ENCODE assay signal across 8 cellular contexts in genomic region chr3:134600685-134601502, GRCh38. TPM values are rescaled to one million over a fixed set of nuclear protein-coding genes. Genes with fewer than 3 reads are reported as not detected.
DNase-seq lines count a peak whose midpoint lies in the region; ATAC-seq, FAIRE-seq and TF ChIP-seq lines count a peak whose summit lies in the region.

No MANE protein-coding gene starts in this region.

- H3K27ac Mint-ChIP-seq in CD8-positive, alpha-beta memory T cell, result no peak overlapping the region
- H3K27ac Mint-ChIP-seq in activated T-helper 2 cell treated with anti-CD3 and anti-CD28 coated beads, Interferon-gamma antibody, Interleukin-2, Interleukin-4, amounts not matched to agents 10 μg/mL and 5 μg/mL and 100 μg/mL, durations not matched to agents 14 hours and 24 hours and 36 hours, result no peak overlapping the region
- H3K27ac Mint-ChIP-seq in type B pancreatic cell, result no peak overlapping the region

- FAIRE-seq in RCC 7860 (lab: Jason Lieb, UNC), result no peak

- H3K4me3 ChIP-seq in CD8-positive, alpha-beta memory T cell (ENCODE audit: low read length), result no peak overlapping the region
- peak overlapping the region; percentile 50 for H3K4me3 ChIP-seq in osteoblast (ENCODE audit: insufficient read depth, low read length)

- H3K36me3 ChIP-seq in CD8-positive, alpha-beta memory T cell (ENCODE audit: insufficient read depth, low read length), result no peaks in the 10 kb centered on the region
- H3K36me3 ChIP-seq in osteoblast (ENCODE audit: insufficient read depth, low read length), result no peaks in the 10 kb centered on the region

- H3K9me3 ChIP-seq in CD8-positive, alpha-beta memory T cell (ENCODE audit: low read length), result no peaks in the 10 kb centered on the region
- H3K9me3 ChIP-seq in osteoblast (ENCODE audit: low read depth, low read length), result no peaks in the 10 kb centered on the region

- H3K27me3 ChIP-seq in CD8-positive, alpha-beta memory T cell (ENCODE audit: insufficient read depth, low read length, poor library complexity, severe bottlenecking), result no peaks in the 10 kb centered on the region
- peaks cover 4% of the 10 kb centered on the region for H3K27me3 ChIP-seq in osteoblast (ENCODE audit: insufficient read depth, low read length)

- TF ChIP-seq CTCF in osteoblast (IDR thresholded peaks at IDR 0.05; ENCODE audit: extremely low read depth, low read depth, low read length), result peak; percentile 98
- TF ChIP-seq CTCF in type B pancreatic cell (conservative IDR thresholded peaks at IDR 0.05), result peak; percentile 99

- H3K4me1 ChIP-seq in CD8-positive, alpha-beta memory T cell (ENCODE audit: insufficient read depth, low read length), result no peaks in the 10 kb centered on the region
- H3K4me1 ChIP-seq in osteoblast (ENCODE audit: insufficient read depth, low read length), result no peaks in the 10 kb centered on the region

- no peaks in the 10 kb centered on the region for H3K9me3 Mint-ChIP-seq in CD8-positive, alpha-beta memory T cell
- no peaks in the 10 kb centered on the region for H3K9me3 Mint-ChIP-seq in activated T-helper 2 cell treated with anti-CD3 and anti-CD28 coated beads, Interferon-gamma antibody, Interleukin-2, Interleukin-4, amounts not matched to agents 10 μg/mL and 5 μg/mL and 100 μg/mL, durations not matched to agents 14 hours and 24 hours and 36 hours
- H3K9me3 Mint-ChIP-seq in type B pancreatic cell, result no peaks in the 10 kb centered on the region

- no peak overlapping the region for H3K27ac ChIP-seq in CD8-positive, alpha-beta memory T cell (ENCODE audit: low read depth, low read length)
- H3K27ac ChIP-seq in osteoblast (ENCODE audit: low read depth, low read length), result no peak overlapping the region

- peak overlapping the region in 5 of 7 donors; percentile 20 to 60 (median 36) for H3K4me3 Mint-ChIP-seq in CD8-positive, alpha-beta memory T cell
- H3K4me3 Mint-ChIP-seq in activated T-helper 2 cell treated with anti-CD3 and anti-CD28 coated beads, Interferon-gamma antibody, Interleukin-2, Interleukin-4, amounts not matched to agents 10 μg/mL and 5 μg/mL and 100 μg/mL, durations not matched to agents 14 hours and 24 hours and 36 hours (ENCODE audit: low read depth), result no peak overlapping the region
- H3K4me3 Mint-ChIP-seq in type B pancreatic cell, result peak overlapping the region; percentile 54

- H3K4me2 ChIP-seq in osteoblast (ENCODE audit: insufficient read depth, low read length), result peak overlapping the region; percentile 81

- no peaks in the 10 kb centered on the region for H3K79me2 ChIP-seq in osteoblast (ENCODE audit: insufficient read depth, low read length)

- H3K36me3 Mint-ChIP-seq in CD8-positive, alpha-beta memory T cell, result no peaks in the 10 kb centered on the region
- H3K36me3 Mint-ChIP-seq in activated T-helper 2 cell treated with anti-CD3 and anti-CD28 coated beads, Interferon-gamma antibody, Interleukin-2, Interleukin-4, amounts not matched to agents 10 μg/mL and 5 μg/mL and 100 μg/mL, durations not matched to agents 14 hours and 24 hours and 36 hours (ENCODE audit: low read depth), result no peaks in the 10 kb centered on the region
- no peaks in the 10 kb centered on the region for H3K36me3 Mint-ChIP-seq in type B pancreatic cell

- H2AFZ ChIP-seq in osteoblast (ENCODE audit: low read length), result peak overlapping the region; percentile 61

- H3K4me1 Mint-ChIP-seq in CD8-positive, alpha-beta memory T cell, result peaks cover 7 to 10% (median 9%) of the 10 kb centered on the region in 3 donors
- H3K4me1 Mint-ChIP-seq in activated T-helper 2 cell treated with anti-CD3 and anti-CD28 coated beads, Interferon-gamma antibody, Interleukin-2, Interleukin-4, amounts not matched to agents 10 μg/mL and 5 μg/mL and 100 μg/mL, durations not matched to agents 14 hours and 24 hours and 36 hours (ENCODE audit: low read depth), result peaks cover 4% of the 10 kb centered on the region
- peaks cover 19% of the 10 kb centered on the region for H3K4me1 Mint-ChIP-seq in type B pancreatic cell (ENCODE audit: unreplicated experiment)

- no peaks in the 10 kb centered on the region for H4K20me1 ChIP-seq in osteoblast (ENCODE audit: insufficient read depth, low read length)

- intact Hi-C loops in activated T-helper 2 cell treated with anti-CD3 and anti-CD28 coated beads, Interferon-gamma antibody, Interleukin-2, Interleukin-4, amounts not matched to agents 10 μg/mL and 5 μg/mL and 100 μg/mL, durations not matched to agents 14 hours and 24 hours and 36 hours (cut with micrococcal nuclease), result loop anchor here (5.0 kb wide), 1 partner anchor 156 kb away; no protein-coding TSS in a partner anchor

- H3K27me3 Mint-ChIP-seq in CD8-positive, alpha-beta memory T cell, result peaks cover 3 to 6% of the 10 kb centered on the region in 2 donors
- no peaks in the 10 kb centered on the region for H3K27me3 Mint-ChIP-seq in activated T-helper 2 cell treated with anti-CD3 and anti-CD28 coated beads, Interferon-gamma antibody, Interleukin-2, Interleukin-4, amounts not matched to agents 10 μg/mL and 5 μg/mL and 100 μg/mL, durations not matched to agents 14 hours and 24 hours and 36 hours (ENCODE audit: low read depth)
- H3K27me3 Mint-ChIP-seq in type B pancreatic cell, result peaks cover 18% of the 10 kb centered on the region

- DNase-seq in CD8-positive, alpha-beta memory T cell, result peak; percentile 10 to 58 (median 20)
- peak; percentile 76 for DNase-seq in HuH-7.5 (ENCODE audit: low spot score)
- peak; percentile 38 for DNase-seq in RCC 7860 (ENCODE audit: low spot score)
- peak; percentile 43 for DNase-seq in activated T-helper 2 cell treated with anti-CD3 and anti-CD28 coated beads, Interferon-gamma antibody, Interleukin-2, Interleukin-4, amounts not matched to agents 10 μg/mL and 5 μg/mL and 100 μg/mL, durations not matched to agents 14 hours and 24 hours and 36 hours (ENCODE audit: low spot score)
- DNase-seq in foreskin melanocyte, result peak; percentile 52
- peak; percentile 97 for DNase-seq in osteoblast (ENCODE audit: insufficient read length, low spot score, missing footprints)
- DNase-seq in type B pancreatic cell (ENCODE audit: extremely low spot score, unreplicated experiment), result peak; percentile 86

- CTCF ChIA-PET in CD8-positive, alpha-beta memory T cell (lab: Charles Lee), result interaction anchor here (0.8 to 2.1 kb wide), 3 partner anchors 10 to 153 kb away, joined by 3 to 7 read pairs (median 3); no protein-coding TSS in a partner anchor

- POLR2A ChIA-PET in CD8-positive, alpha-beta memory T cell (lab: Charles Lee), result interaction anchor here (0.6 kb wide), 1 partner anchor 359 kb away, joined by 3 read pairs; no protein-coding TSS in a partner anchor

- ATAC-seq in GM19463 (IDR thresholded peaks at IDR 0.05; ENCODE audit: unreplicated experiment), result peak; percentile 81

RNA-seq across cellular contexts. Expression of gene KY, which starts 49.9 kb away (rescaled TPM):
- not detected for total RNA-seq in CD8-positive, alpha-beta memory T cell
- 0.36 TPM for polyA plus RNA-seq in CD8-positive, alpha-beta memory T cell
- not detected in 2 replicates for total RNA-seq in activated T-helper 2 cell treated with anti-CD3 and anti-CD28 coated beads, Interferon-gamma antibody, Interleukin-2, Interleukin-4, amounts not matched to agents 10 μg/mL and 5 μg/mL and 100 μg/mL, durations not matched to agents 14 hours and 24 hours and 36 hours
- total RNA-seq in osteoblast (2.1 and 3.6 TPM in 2 replicates), type B pancreatic cell (ENCODE audit: low replicate concordance) (0.43 and 0.58 TPM in 2 replicates)

Comparison
In these comparisons a context has a peak if more than half of its experiments do, and no peak if none do; other contexts are left out.
1. DNase-seq: peak in every context shown above with its lines; median percentile 97 in osteoblast; 86 in type B pancreatic cell; 76 in HuH-7.5; 52 in foreskin melanocyte; 43 in activated T-helper 2 cell treated with anti-CD3 and anti-CD28 coated beads, Interferon-gamma antibody, Interleukin-2, Interleukin-4, amounts not matched to agents 10 μg/mL and 5 μg/mL and 100 μg/mL, durations not matched to agents 14 hours and 24 hours and 36 hours; 38 in RCC 7860; 20 in CD8-positive, alpha-beta memory T cell.